Comparison of ENCODE assay signal across 8 cellular contexts in genomic region chr16:58128721-58129096, GRCh38. TPM values are rescaled to one million over a fixed set of nuclear protein-coding genes. Genes with fewer than 3 reads are reported as not detected.
DNase-seq lines count a peak whose midpoint lies in the region; ATAC-seq and TF ChIP-seq lines count a peak whose summit lies in the region.

No MANE protein-coding gene starts in this region.

- H3K27ac Mint-ChIP-seq in H9, result peak overlapping the region; percentile 72 to 97 (median 83); a peak in 5 of 7 replicates

- H3K27me3 ChIP-seq in H9 (ENCODE audit: insufficient read depth, low read length) (no peaks in the 10 kb centered on the region), Panc1 (ENCODE audit: control insufficient read depth, insufficient read depth, low read length) (no peaks in the 10 kb centered on the region), mononuclear cell (ENCODE audit: insufficient read depth, low read length) (no peaks in the 10 kb centered on the region)

- H3K9ac ChIP-seq in H9 (ENCODE audit: extremely low read depth, insufficient read length, low read length), result peak overlapping the region; percentile 60

- no peaks in the 10 kb centered on the region for H3K36me3 ChIP-seq in Panc1 (ENCODE audit: control insufficient read depth, insufficient read depth, low read length)

- no peak overlapping the region for H2BK5ac ChIP-seq in H9 (ENCODE audit: insufficient read length, low read length)

- H3K36me3 Mint-ChIP-seq in H9 (ENCODE audit: insufficient read depth in 1 of 3, low read depth in 3 of 3), result no peaks in the 10 kb centered on the region

- peaks cover 29 to 30% of the 10 kb centered on the region in 2 experiments for H3K4me1 Mint-ChIP-seq in H9

- BruUV-seq in Panc1 (replicated peaks; lab: Mats Ljungman, UMichigan), result no TSS peak

- no peaks in the 10 kb centered on the region; a peak in 1 of 5 replicates for H3K9me3 Mint-ChIP-seq in H9

- intact Hi-C loops in Panc1 (cut with micrococcal nuclease; ENCODE audit: unreplicated experiment), result loop anchor here (2.0 kb wide), 1 partner anchor 102 kb away; no protein-coding TSS in a partner anchor

- H3K23ac ChIP-seq in H9 (ENCODE audit: insufficient read length, low read depth, low read length), result no peak overlapping the region

- no peak overlapping the region for H3K56ac ChIP-seq in H9 (ENCODE audit: insufficient read length, low read depth, low read length)

- POLR2A ChIA-PET in Panc1 (lab: Charles Lee), result interaction anchor here (1.0 kb wide), 1 partner anchor 103 kb away, joined by 4 read pairs; the partner anchor contains the start of gene MMP15

- DNase-seq in GM03348 (ENCODE audit: low spot score), result peak; percentile 50
- DNase-seq in H9, result peak; percentile 54
- DNase-seq in Panc1 (ENCODE audit: low read depth, low spot score), result no peak
- DNase-seq in dermis blood vessel endothelial cell, result peak; percentile 42
- DNase-seq in HCEC 1CT, result no peak
- no peak for DNase-seq in ecto neural progenitor cell (ENCODE audit: low spot score)
- DNase-seq in KBM-7, result no peak

- CTCF ChIA-PET in Panc1 (lab: Charles Lee), result interaction anchor here (0.6 kb wide), 1 partner anchor 110 kb away, joined by 4 read pairs; no protein-coding TSS in a partner anchor

- H3K4me3 Mint-ChIP-seq in H9, result peak overlapping the region; percentile 89 to 94

- no peak overlapping the region for H2BK120ac ChIP-seq in H9 (ENCODE audit: low read depth, low read length, poor library complexity, severe bottlenecking)

- no peaks in the 10 kb centered on the region for H3K9me3 ChIP-seq in H9 (ENCODE audit: control insufficient read depth, low read depth, low read length)
- H3K9me3 ChIP-seq in Panc1 (ENCODE audit: control insufficient read depth, insufficient read depth, low read depth, low read length), result no peaks in the 10 kb centered on the region
- H3K9me3 ChIP-seq in mononuclear cell (ENCODE audit: low read depth, low read length), result no peaks in the 10 kb centered on the region

- in situ Hi-C loops in Panc1 (cut with HindIII; ENCODE audit: low pct_unique_long_range_greater_than_20kb, low sequenced_read_pairs) (no loop called here), KBM-7 (cut with MboI; ENCODE audit: low pct_unique_long_range_greater_than_20kb, low sequenced_read_pairs) (no loop called here)

- H4K5ac ChIP-seq in H9 (ENCODE audit: insufficient read length, low read depth, low read length), result no peak overlapping the region

- H3K4me3 ChIP-seq in Panc1 (ENCODE audit: low read depth in 2 of 2, low read length in 2 of 2) (peak overlapping the region; percentile 59 to 77), mononuclear cell (ENCODE audit: low read length) (peak overlapping the region; percentile 87)

- H3K4me2 ChIP-seq in H9 (ENCODE audit: insufficient read depth, insufficient read length, low read length), result peak overlapping the region; percentile 86

- no peak overlapping the region for H2AK5ac ChIP-seq in H9 (ENCODE audit: insufficient read length, low read length)

- H3K18ac ChIP-seq in H9 (ENCODE audit: insufficient read length, low read depth, low read length), result no peak overlapping the region

- H3K4me1 ChIP-seq in H9 (ENCODE audit: insufficient read depth, low read length) (peaks cover 10% of the 10 kb centered on the region), Panc1 (ENCODE audit: control insufficient read depth, insufficient read depth, low read length) (peaks cover 12% of the 10 kb centered on the region), mononuclear cell (ENCODE audit: insufficient read depth, low read length) (peaks cover 38% of the 10 kb centered on the region)

- no peak overlapping the region for H2BK15ac ChIP-seq in H9 (ENCODE audit: low read depth, low read length)

- H3K27me3 Mint-ChIP-seq in H9 (ENCODE audit: low read depth), result no peaks in the 10 kb centered on the region

- H3K27ac ChIP-seq in H9 (ENCODE audit: insufficient read length, low read depth, low read length) (no peak overlapping the region), Panc1 (ENCODE audit: low read length) (peak overlapping the region; percentile 76)

- H3T11ph ChIP-seq in H9 (ENCODE audit: low read length), result no peak overlapping the region

- peaks cover 6% of the 10 kb centered on the region for H3K23me2 ChIP-seq in H9 (ENCODE audit: insufficient read length, low read depth, low read length, poor library complexity, severe bottlenecking)

- no CpG with 5 or more reads among the region's 25 CpGs for WGBS in H9 (ENCODE audit: extremely low coverage, insufficient read length, low lambda C conversion rate)

- no peaks in the 10 kb centered on the region for H4K20me1 ChIP-seq in H9 (ENCODE audit: control insufficient read depth, insufficient read depth, insufficient read length)

- peaks cover 12% of the 10 kb centered on the region for H3K79me1 ChIP-seq in H9 (ENCODE audit: insufficient read depth, low read depth, low read length, poor library complexity, severe bottlenecking)

- no peak overlapping the region for H2AFZ ChIP-seq in H9 (ENCODE audit: low read length)

- no peak overlapping the region for H2BK12ac ChIP-seq in H9 (ENCODE audit: insufficient read length, low read depth, low read length)

- ATAC-seq in Panc1, result peak; percentile 32

- H3K14ac ChIP-seq in H9 (ENCODE audit: insufficient read depth, low read length), result peak overlapping the region; percentile 91

- no peak overlapping the region for H4K8ac ChIP-seq in H9 (replicated peaks; ENCODE audit: insufficient read length, low read depth, low read length)

- H2BK20ac ChIP-seq in H9 (ENCODE audit: low read depth, low read length, poor library complexity, severe bottlenecking), result no peak overlapping the region

- no peak for TF ChIP-seq CTCF in H9 (conservative IDR thresholded peaks at IDR 0.05)
- TF ChIP-seq CTCF in Panc1 (IDR thresholded peaks at IDR 0.05), result no peak

- H4K91ac ChIP-seq in H9 (ENCODE audit: insufficient read length, low read depth, low read length), result no peak overlapping the region

- no peak overlapping the region for H3K4ac ChIP-seq in H9 (ENCODE audit: low read depth, low read length)

- peaks cover 25% of the 10 kb centered on the region for H3K79me2 ChIP-seq in H9 (ENCODE audit: insufficient read depth, low read length)

RNA-seq across cellular contexts. Expression of gene CFAP20, which starts 0.5 kb away (rescaled TPM):
- total RNA-seq in H9 (2021) (60.4 and 61.8 TPM in 2 replicates), Panc1 (2021; ENCODE audit: unreplicated experiment) (25.9 TPM), dermis blood vessel endothelial cell (57.9 and 82.7 TPM in 2 replicates), mononuclear cell (70.0 TPM)
- 32.8 TPM for polyA plus RNA-seq in Panc1 (2012; ENCODE audit: insufficient read length)

Comparison
In these comparisons a context has a peak if more than half of its experiments do, and no peak if none do; other contexts are left out.
1. DNase-seq: peak in GM03348 (single experiment), H9 (single experiment) and dermis blood vessel endothelial cell (single experiment); none in Panc1 (single experiment), HCEC 1CT (single experiment), ecto neural progenitor cell (single experiment) and KBM-7 (single experiment).